In genomic region chr3:27108322-27108721, GRCh38 we compare ENCODE assay signal across 28 cellular contexts.
"Had no signal": no experiment of that assay in that cellular context is flagged by ENCODE, and none has a peak within 500 bp of the region (broad histone marks: within the 10 kb centered on the region; RNA-seq: fewer than 3 reads in every experiment).

No MANE protein-coding gene starts in this region.

- H3K27ac Mint-ChIP-seq: stimulated activated effector memory CD8-positive, alpha-beta T cell treated with anti-CD3 and anti-CD28 coated beads, Interleukin-12 subunit alpha, Interleukin-12 subunit beta, amount 100 ng/mL, for 72 hours; stimulated activated memory B cell treated with anti-CD40 and anti-IgM and Interleukin-4, amounts not matched to agents 10 μg/mL and 1 μg/mL and 100 μg/mL, for 72 hours; stimulated activated naive CD8-positive, alpha-beta T cell treated with anti-CD3 and anti-CD28 coated beads, Interleukin-15, amount 100 ng/mL, for 72 hours; stimulated activated naive CD8-positive, alpha-beta T cell treated with anti-CD3 and anti-CD28 coated beads, Interleukin-15, Interleukin-2, amounts not matched to agents 100 ng/mL and 50 ng/mL, for 24 hours; type B pancreatic cell had no signal

- H3K27me3 Mint-ChIP-seq: stimulated activated memory B cell treated with anti-CD40 and anti-IgM and Interleukin-4, amounts not matched to agents 10 μg/mL and 1 μg/mL and 100 μg/mL, for 72 hours; type B pancreatic cell had no signal

- H3K36me3 Mint-ChIP-seq: stimulated activated effector memory CD8-positive, alpha-beta T cell treated with anti-CD3 and anti-CD28 coated beads, Interleukin-12 subunit alpha, Interleukin-12 subunit beta, amount 100 ng/mL, for 72 hours; stimulated activated memory B cell treated with anti-CD40 and anti-IgM and Interleukin-4, amounts not matched to agents 10 μg/mL and 1 μg/mL and 100 μg/mL, for 72 hours; stimulated activated naive B cell treated with anti-CD40 and anti-IgM and Interleukin-4, amounts not matched to agents 10 μg/mL and 1 μg/mL and 100 μg/mL, for 72 hours; type B pancreatic cell had no signal

- H3K9me3 ChIP-seq: stomach, suprapubic skin, testis, thoracic aorta, thyroid gland, tibial artery, tibial nerve, transverse colon, upper lobe of left lung, upper lobe of right lung, uterus, vagina had no signal

- H3K4me3 ChIP-seq: stomach, suprapubic skin, testis, thoracic aorta, thyroid gland, tibial artery, tibial nerve, transverse colon, upper lobe of left lung, upper lobe of right lung, uterus, vagina had no signal

- H3K4me1 ChIP-seq: stomach, suprapubic skin, testis, thyroid gland, tibial nerve, transverse colon, upper lobe of left lung, upper lobe of right lung, uterus, vagina had no signal

- H3K9me3 Mint-ChIP-seq: stimulated activated effector memory CD8-positive, alpha-beta T cell treated with anti-CD3 and anti-CD28 coated beads, Interleukin-12 subunit alpha, Interleukin-12 subunit beta, amount 100 ng/mL, for 72 hours; stimulated activated memory B cell treated with anti-CD40 and anti-IgM and Interleukin-4, amounts not matched to agents 10 μg/mL and 1 μg/mL and 100 μg/mL, for 72 hours; stimulated activated naive B cell treated with anti-CD40 and anti-IgM and Interleukin-4, amounts not matched to agents 10 μg/mL and 1 μg/mL and 100 μg/mL, for 72 hours; stimulated activated naive CD8-positive, alpha-beta T cell treated with anti-CD3 and anti-CD28 coated beads, Interleukin-15, amount 100 ng/mL, for 72 hours; stimulated activated naive CD8-positive, alpha-beta T cell treated with anti-CD3 and anti-CD28 coated beads, Interleukin-15, Interleukin-2, amounts not matched to agents 100 ng/mL and 50 ng/mL, for 24 hours; type B pancreatic cell had no signal

- ATAC-seq: stimulated activated effector memory CD8-positive, alpha-beta T cell treated with anti-CD3 and anti-CD28 coated beads, Interleukin-12 subunit alpha, Interleukin-12 subunit beta, amount 100 ng/mL, for 72 hours; stimulated activated memory B cell treated with anti-CD40 and anti-IgM and Interleukin-4, amounts not matched to agents 10 μg/mL and 1 μg/mL and 100 μg/mL, for 72 hours; stimulated activated naive B cell treated with anti-CD40 and anti-IgM and Interleukin-4, amounts not matched to agents 10 μg/mL and 1 μg/mL and 100 μg/mL, for 72 hours; stimulated activated naive CD8-positive, alpha-beta T cell treated with anti-CD3 and anti-CD28 coated beads, Interleukin-15, amount 100 ng/mL, for 72 hours; stimulated activated naive CD8-positive, alpha-beta T cell treated with anti-CD3 and anti-CD28 coated beads, Interleukin-15, Interleukin-2, amounts not matched to agents 100 U/mL and 50 U/mL, for 24 hours; upper lobe of right lung had no signal

- H3K36me3 ChIP-seq: stomach, suprapubic skin, thoracic aorta, thyroid gland, tibial artery, tibial nerve, transverse colon, upper lobe of left lung, upper lobe of right lung, uterus, vagina had no signal

- H3K27ac ChIP-seq: stomach, suprapubic skin, testis, thoracic aorta, thyroid gland, tibial artery, tibial nerve, transverse colon, upper lobe of left lung, upper lobe of right lung, uterus, vagina had no signal

- H3K4me3 Mint-ChIP-seq: stimulated activated effector memory CD8-positive, alpha-beta T cell treated with anti-CD3 and anti-CD28 coated beads, Interleukin-12 subunit alpha, Interleukin-12 subunit beta, amount 100 ng/mL, for 72 hours; stimulated activated memory B cell treated with anti-CD40 and anti-IgM and Interleukin-4, amounts not matched to agents 10 μg/mL and 1 μg/mL and 100 μg/mL, for 72 hours; stimulated activated naive B cell treated with anti-CD40 and anti-IgM and Interleukin-4, amounts not matched to agents 10 μg/mL and 1 μg/mL and 100 μg/mL, for 72 hours; stimulated activated naive CD8-positive, alpha-beta T cell treated with anti-CD3 and anti-CD28 coated beads, Interleukin-15, amount 100 ng/mL, for 72 hours; stimulated activated naive CD8-positive, alpha-beta T cell treated with anti-CD3 and anti-CD28 coated beads, Interleukin-15, Interleukin-2, amounts not matched to agents 100 ng/mL and 50 ng/mL, for 24 hours; type B pancreatic cell had no signal

- H3K4me1 Mint-ChIP-seq: stimulated activated effector memory CD8-positive, alpha-beta T cell treated with anti-CD3 and anti-CD28 coated beads, Interleukin-12 subunit alpha, Interleukin-12 subunit beta, amount 100 ng/mL, for 72 hours; stimulated activated memory B cell treated with anti-CD40 and anti-IgM and Interleukin-4, amounts not matched to agents 10 μg/mL and 1 μg/mL and 100 μg/mL, for 72 hours; stimulated activated naive B cell treated with anti-CD40 and anti-IgM and Interleukin-4, amounts not matched to agents 10 μg/mL and 1 μg/mL and 100 μg/mL, for 72 hours; stimulated activated naive CD8-positive, alpha-beta T cell treated with anti-CD3 and anti-CD28 coated beads, Interleukin-15, amount 100 ng/mL, for 72 hours had no signal

- DNase-seq: stimulated activated CD4-positive, alpha-beta T cell treated with anti-CD3 and anti-CD28 coated beads, Interleukin-2, amount 100 ng/mL, for 48 hours; stimulated activated CD4-positive, alpha-beta T cell treated with anti-CD3 and anti-CD28 coated beads, Interleukin-4, amount 100 ng/mL, for 1 hour; stimulated activated CD4-positive, alpha-beta T cell treated with anti-CD3 and anti-CD28 coated beads, Interleukin-4, amount 100 ng/mL, for 24 hours; stimulated activated CD4-positive, alpha-beta T cell treated with anti-CD3 and anti-CD28 coated beads, Interleukin-4, amount 100 ng/mL, for 4 hours; stimulated activated CD8-positive, alpha-beta memory T cell treated with anti-CD3 and anti-CD28 coated beads, Interleukin-4, amount 100 ng/mL, for 48 hours; stimulated activated naive B cell treated with anti-CD40 and anti-IgM and Interleukin-4, amounts not matched to agents 10 μg/mL and 1 μg/mL and 100 μg/mL, for 72 hours; stimulated activated naive CD4-positive, alpha-beta T cell; stimulated activated naive CD4-positive, alpha-beta T cell treated with Interleukin-2 at 50 U/mL for 16 hours; stimulated activated naive CD8-positive, alpha-beta T cell treated with anti-CD3 and anti-CD28 coated beads, Interleukin-15, amount 100 ng/mL, for 72 hours; stimulated activated naive CD8-positive, alpha-beta T cell treated with anti-CD3 and anti-CD28 coated beads, Interleukin-15, Interleukin-2, amounts not matched to agents 100 U/mL and 50 U/mL, for 24 hours; stomach; substantia nigra; testis; thyroid gland; tibial artery; transverse colon; trophoblast cell; upper lobe of left lung; upper lobe of right lung; uterus had no signal

- H3K27me3 ChIP-seq: stomach, suprapubic skin, testis, thyroid gland, tibial artery, tibial nerve, transverse colon, upper lobe of left lung, upper lobe of right lung, uterus, vagina had no signal
